Comparison of ENCODE assay signal across 15 cellular contexts in genomic region chrX:31237189-31237588, GRCh38.
DNase-seq lines count a peak whose midpoint lies in the region; ATAC-seq lines count a peak whose summit lies in the region.
"Had no signal": no experiment of that assay in that cellular context is flagged by ENCODE, and none has a peak within 500 bp of the region (broad histone marks: within the 10 kb centered on the region; RNA-seq: fewer than 3 reads in every experiment).

No MANE protein-coding gene starts in this region.

- no peak overlapping the region for H3K4me3 Mint-ChIP-seq in stimulated activated naive B cell treated with anti-CD40 and anti-IgM and Interleukin-4, amounts not matched to agents 10 μg/mL and 1 μg/mL and 100 μg/mL, for 72 hours
- H3K4me3 Mint-ChIP-seq: CD4-positive, alpha-beta T cell; neural crest cell had no signal

- no peak for DNase-seq in stimulated activated naive B cell treated with anti-CD40 and anti-IgM and Interleukin-4, amounts not matched to agents 10 μg/mL and 1 μg/mL and 100 μg/mL, for 72 hours
- no peak for DNase-seq in NCI-H345 treated with DMSO at 0.1 percent for 48 hours (lab: John Stamatoyannopoulos, UW; ENCODE audit: unreplicated experiment)
- no peak for DNase-seq in NCI-H146 treated with DMSO at 0.1 percent for 48 hours (lab: John Stamatoyannopoulos, UW; ENCODE audit: unreplicated experiment)
- no peak for DNase-seq in hippocampal formation (lab: John Stamatoyannopoulos, UW)
- DNase-seq: activated effector memory CD4-positive, alpha-beta T cell treated with Interleukin-2 at 50 U/mL for 16 hours; CD4-positive, alpha-beta T cell; GDM1; left cardiac atrium; PC-3; sigmoid colon; T-helper 2 cell had no signal

- no peaks in the 10 kb centered on the region for H3K27me3 Mint-ChIP-seq in stimulated activated naive B cell treated with anti-CD40 and anti-IgM and Interleukin-4, amounts not matched to agents 10 μg/mL and 1 μg/mL and 100 μg/mL, for 72 hours
- H3K27me3 Mint-ChIP-seq: CD4-positive, alpha-beta T cell had no signal

- ATAC-seq in GM19043 (IDR thresholded peaks at IDR 0.05; ENCODE audit: low read depth, unreplicated experiment), result peak; percentile 75
- ATAC-seq in HG02610 (IDR thresholded peaks at IDR 0.05; ENCODE audit: unreplicated experiment), result peak; percentile 73
- peak; percentile 51 for ATAC-seq in HG03457 (IDR thresholded peaks at IDR 0.05; ENCODE audit: unreplicated experiment)
- ATAC-seq in stimulated activated naive B cell treated with anti-CD40 and anti-IgM and Interleukin-4, amounts not matched to agents 10 μg/mL and 1 μg/mL and 100 μg/mL, for 72 hours (replicated peaks), result peak; percentile 60 to 63
- ATAC-seq: left cardiac atrium, PC-3 had no signal

- H3K9me3 Mint-ChIP-seq in stimulated activated naive B cell treated with anti-CD40 and anti-IgM and Interleukin-4, amounts not matched to agents 10 μg/mL and 1 μg/mL and 100 μg/mL, for 72 hours, result no peaks in the 10 kb centered on the region
- H3K9me3 Mint-ChIP-seq: CD4-positive, alpha-beta T cell had no signal

- H3K4me1 Mint-ChIP-seq in stimulated activated naive B cell treated with anti-CD40 and anti-IgM and Interleukin-4, amounts not matched to agents 10 μg/mL and 1 μg/mL and 100 μg/mL, for 72 hours, result peaks cover 23 to 48% of the 10 kb centered on the region in 2 donors

- H3K27ac Mint-ChIP-seq in stimulated activated naive B cell treated with anti-CD40 and anti-IgM and Interleukin-4, amounts not matched to agents 10 μg/mL and 1 μg/mL and 100 μg/mL, for 72 hours, result no peak overlapping the region
- H3K27ac Mint-ChIP-seq: CD4-positive, alpha-beta T cell had no signal

- peaks cover 12 to 15% of the 10 kb centered on the region in 2 donors for H3K36me3 Mint-ChIP-seq in stimulated activated naive B cell treated with anti-CD40 and anti-IgM and Interleukin-4, amounts not matched to agents 10 μg/mL and 1 μg/mL and 100 μg/mL, for 72 hours
